Comparison of ENCODE assay signal across 26 cellular contexts in genomic region chr2:240529344-240529999, GRCh38. TPM values are rescaled to one million over a fixed set of nuclear protein-coding genes. Genes with fewer than 3 reads are reported as not detected.
DNase-seq lines count a peak whose midpoint lies in the region; ATAC-seq and TF ChIP-seq lines count a peak whose summit lies in the region.
"Had no signal": no experiment of that assay in that cellular context is flagged by ENCODE, and none has a peak within 500 bp of the region (broad histone marks: within the 10 kb centered on the region; RNA-seq: fewer than 3 reads in every experiment).

No MANE protein-coding gene starts in this region.

- H3K27ac Mint-ChIP-seq in activated CD8-positive, alpha-beta T cell treated with anti-CD3 and anti-CD28 coated beads, Interleukin-2, amount 10 ng/mL, durations not matched to agents 7 days and 5 days: no peak overlapping the region
- H3K27ac Mint-ChIP-seq in activated CD8-positive, alpha-beta T cell treated with anti-CD3 and anti-CD28 coated beads for 36 hours: no peak overlapping the region
- peak overlapping the region; percentile 49 for H3K27ac Mint-ChIP-seq in central memory CD8-positive, alpha-beta T cell (ENCODE audit: low read depth)
- H3K27ac Mint-ChIP-seq: GM23338 had no signal

- peaks cover 34% of the 10 kb centered on the region for H3K9me3 Mint-ChIP-seq in activated CD8-positive, alpha-beta T cell treated with anti-CD3 and anti-CD28 coated beads, Interleukin-2, amount 10 ng/mL, durations not matched to agents 7 days and 5 days (ENCODE audit: insufficient read depth)
- peaks cover 34% of the 10 kb centered on the region for H3K9me3 Mint-ChIP-seq in activated CD8-positive, alpha-beta T cell treated with anti-CD3 and anti-CD28 coated beads for 36 hours
- H3K9me3 Mint-ChIP-seq in central memory CD8-positive, alpha-beta T cell: peaks cover 10% of the 10 kb centered on the region

- H3K36me3 Mint-ChIP-seq in activated CD8-positive, alpha-beta T cell treated with anti-CD3 and anti-CD28 coated beads, Interleukin-2, amount 10 ng/mL, durations not matched to agents 7 days and 5 days (ENCODE audit: low read depth): peaks cover 89% of the 10 kb centered on the region
- H3K36me3 Mint-ChIP-seq in activated CD8-positive, alpha-beta T cell treated with anti-CD3 and anti-CD28 coated beads for 36 hours (ENCODE audit: low read depth): peaks cover 90% of the 10 kb centered on the region
- peaks cover 9% of the 10 kb centered on the region for H3K36me3 Mint-ChIP-seq in central memory CD8-positive, alpha-beta T cell (ENCODE audit: insufficient read depth)

- H3K27ac ChIP-seq in dorsolateral prefrontal cortex: no peak overlapping the region
- H3K27ac ChIP-seq: 22Rv1; BLaER1 treated with 17β-estradiol and CSF1 and Interleukin-3, amounts not matched to agents 10 nM and 100 nM had no signal

- peak; percentile 12 for DNase-seq in activated CD8-positive, alpha-beta T cell treated with anti-CD3 and anti-CD28 coated beads, Interleukin-2, amount 10 ng/mL, durations not matched to agents 7 days and 5 days
- no peak for DNase-seq in activated CD8-positive, alpha-beta T cell treated with anti-CD3 and anti-CD28 coated beads for 36 hours
- DNase-seq in central memory CD8-positive, alpha-beta T cell (ENCODE audit: low spot score in 2 of 2): peak in 1 of 2 donors; percentile 4
- peak; percentile 3 to 70 for DNase-seq in lower leg skin (ENCODE audit: low spot score in 2 of 2)
- peak; percentile 39 for DNase-seq in sciatic nerve (ENCODE audit: low spot score)
- no peak for DNase-seq in dorsolateral prefrontal cortex
- no peak for DNase-seq in GM10266 (ENCODE audit: extremely low spot score)
- no peak for DNase-seq in activated CD4-positive, CD25-positive, alpha-beta regulatory T cell treated with anti-CD3 and anti-CD28 coated beads, Interleukin-2, amount 50 U/mL, for 72 hours
- DNase-seq: ACHN; Caco-2; CD4-positive, alpha-beta memory T cell; DMS 273 treated with DMSO at 0.1 percent for 48 hours; DMS79 treated with DMSO at 0.1 percent for 48 hours; KG1; NCI-H1092 treated with DMSO at 0.1 percent for 48 hours; NCI-H1436 treated with DMSO at 0.1 percent for 48 hours; NCI-H1930; NCI-H2227 treated with DMSO at 0.1 percent for 48 hours; NCI-H524 treated with DMSO at 0.1 percent for 48 hours; NCI-H82 had no signal

- no peak overlapping the region for H3K4me3 ChIP-seq in lower leg skin (ENCODE audit: low read depth, poor library complexity, severe bottlenecking)
- H3K4me3 ChIP-seq in dorsolateral prefrontal cortex: no peak overlapping the region
- H3K4me3 ChIP-seq: BLaER1 treated with 17β-estradiol and CSF1 and Interleukin-3, amounts not matched to agents 10 nM and 100 nM; GM12878; GM23338 had no signal

- TF ChIP-seq CTCF in activated CD8-positive, alpha-beta T cell treated with anti-CD3 and anti-CD28 coated beads for 36 hours (IDR thresholded peaks at IDR 0.05): no peak
- TF ChIP-seq CTCF in lower leg skin (IDR thresholded peaks at IDR 0.05): no peak
- TF ChIP-seq CTCF in dorsolateral prefrontal cortex (IDR thresholded peaks at IDR 0.05 in 54 of 56, conservative IDR thresholded peaks at IDR 0.05 in 2 of 56; ENCODE audit: low read depth in 1 of 56, partially characterized antibody in 56 of 56): no peak
- TF ChIP-seq CTCF in GM10266 (IDR thresholded peaks at IDR 0.05; ENCODE audit: control insufficient read depth, insufficient read depth, low read depth, missing control alignments): no peak

- no peak for TF ChIP-seq POLR2A in lower leg skin (IDR thresholded peaks at IDR 0.05)

- H3K27me3 Mint-ChIP-seq in activated CD8-positive, alpha-beta T cell treated with anti-CD3 and anti-CD28 coated beads, Interleukin-2, amount 10 ng/mL, durations not matched to agents 7 days and 5 days (ENCODE audit: low read depth): no peaks in the 10 kb centered on the region
- no peaks in the 10 kb centered on the region for H3K27me3 Mint-ChIP-seq in activated CD8-positive, alpha-beta T cell treated with anti-CD3 and anti-CD28 coated beads for 36 hours
- H3K27me3 Mint-ChIP-seq in central memory CD8-positive, alpha-beta T cell: no peaks in the 10 kb centered on the region
- H3K27me3 Mint-ChIP-seq: CD4-positive, alpha-beta memory T cell had no signal

- CTCF ChIA-PET in activated CD8-positive, alpha-beta T cell treated with anti-CD3 and anti-CD28 coated beads, Interleukin-2, amount 10 ng/mL, durations not matched to agents 7 days and 5 days (lab: Charles Lee): interaction anchor here (1.2 kb wide), 1 partner anchor 15 kb away, joined by 7 read pairs; no protein-coding TSS in a partner anchor
- CTCF ChIA-PET in activated CD8-positive, alpha-beta T cell treated with anti-CD3 and anti-CD28 coated beads for 36 hours (lab: Charles Lee): interaction anchor here (2.2 kb wide), 1 partner anchor 16 kb away, joined by 8 read pairs; no protein-coding TSS in a partner anchor

- no peaks in the 10 kb centered on the region for H3K27me3 ChIP-seq in dorsolateral prefrontal cortex
- H3K27me3 ChIP-seq: BLaER1 treated with 17β-estradiol and CSF1 and Interleukin-3, amounts not matched to agents 10 nM and 100 nM had no signal

- WGBS in lower leg skin, 2 donors: 87 to 95% methylated on average over 16 of the region's 16 CpGs

- intact Hi-C loops in activated CD8-positive, alpha-beta T cell treated with anti-CD3 and anti-CD28 coated beads for 36 hours (cut with micrococcal nuclease): no loop called here
- intact Hi-C loops in lower leg skin (cut with DNase I; ENCODE audit: low total_unique reads): no loop called here
- intact Hi-C loops in sciatic nerve (cut with DNase I): no loop called here
- intact Hi-C loops in dorsolateral prefrontal cortex (cut with DNase I): no loop called here

- POLR2A ChIA-PET in activated CD8-positive, alpha-beta T cell treated with anti-CD3 and anti-CD28 coated beads, Interleukin-2, amount 10 ng/mL, durations not matched to agents 7 days and 5 days (lab: Charles Lee): no interaction called here
- POLR2A ChIA-PET in activated CD8-positive, alpha-beta T cell treated with anti-CD3 and anti-CD28 coated beads for 36 hours (lab: Charles Lee): no interaction called here

- no peak for ATAC-seq in activated CD8-positive, alpha-beta T cell treated with anti-CD3 and anti-CD28 coated beads, Interleukin-2, amount 10 ng/mL, durations not matched to agents 7 days and 5 days
- ATAC-seq in activated CD8-positive, alpha-beta T cell treated with anti-CD3 and anti-CD28 coated beads for 36 hours: no peak
- ATAC-seq in central memory CD8-positive, alpha-beta T cell (replicated peaks; ENCODE audit: extremely low read depth, poor library complexity, severe bottlenecking): no peak
- ATAC-seq in sciatic nerve: no peak
- ATAC-seq: GM12878, GM23338, HCT116, Panc1 had no signal

- no peaks in the 10 kb centered on the region for H3K4me1 Mint-ChIP-seq in activated CD8-positive, alpha-beta T cell treated with anti-CD3 and anti-CD28 coated beads, Interleukin-2, amount 10 ng/mL, durations not matched to agents 7 days and 5 days (ENCODE audit: low read depth)
- H3K4me1 Mint-ChIP-seq in activated CD8-positive, alpha-beta T cell treated with anti-CD3 and anti-CD28 coated beads for 36 hours (ENCODE audit: low read depth): no peaks in the 10 kb centered on the region
- H3K4me1 Mint-ChIP-seq in central memory CD8-positive, alpha-beta T cell: peaks cover 12% of the 10 kb centered on the region
- H3K4me1 Mint-ChIP-seq: GM23338 had no signal

- H3K4me3 Mint-ChIP-seq in activated CD8-positive, alpha-beta T cell treated with anti-CD3 and anti-CD28 coated beads, Interleukin-2, amount 10 ng/mL, durations not matched to agents 7 days and 5 days: no peak overlapping the region
- H3K4me3 Mint-ChIP-seq in activated CD8-positive, alpha-beta T cell treated with anti-CD3 and anti-CD28 coated beads for 36 hours: no peak overlapping the region
- H3K4me3 Mint-ChIP-seq in central memory CD8-positive, alpha-beta T cell: no peak overlapping the region
- H3K4me3 Mint-ChIP-seq: CD4-positive, alpha-beta memory T cell; GM23338 had no signal

RNA-seq across cellular contexts. Expression of gene ANKMY1, which starts 28.3 kb away (rescaled TPM):
- total RNA-seq in activated CD8-positive, alpha-beta T cell treated with anti-CD3 and anti-CD28 coated beads, Interleukin-2, amount 10 ng/mL, durations not matched to agents 7 days and 5 days: 10 to 100 TPM; 27.9 to 33.3 TPM
- 10 to 100 TPM; 14.5 to 18.6 TPM for total RNA-seq in activated CD8-positive, alpha-beta T cell treated with anti-CD3 and anti-CD28 coated beads for 36 hours
- 10 to 100 TPM; 18.0 to 22.7 (median 21.1) TPM for total RNA-seq in lower leg skin
- total RNA-seq in sciatic nerve: 30.7 TPM
- 10 to 100 TPM; 14.0 to 42.7 (median 25.5) TPM for total RNA-seq in dorsolateral prefrontal cortex

RNA-seq across cellular contexts. Expression of gene DUSP28, which starts 30.7 kb away (rescaled TPM):
- 1 to 10 TPM; 6.8 to 8.1 TPM for total RNA-seq in activated CD8-positive, alpha-beta T cell treated with anti-CD3 and anti-CD28 coated beads, Interleukin-2, amount 10 ng/mL, durations not matched to agents 7 days and 5 days
- total RNA-seq in activated CD8-positive, alpha-beta T cell treated with anti-CD3 and anti-CD28 coated beads for 36 hours: 1 to 10 TPM; 4.5 to 6.2 TPM
- 1 to 10 TPM; 5.5 to 8.1 (median 7.4) TPM for total RNA-seq in lower leg skin
- 4.5 TPM for total RNA-seq in sciatic nerve
- total RNA-seq in dorsolateral prefrontal cortex: 10 to 100 TPM in 56 of 120 experiments, 1 to 10 TPM in 64; 5.5 to 19.0 (median 9.5) TPM

RNA-seq across cellular contexts. Expression of gene RNPEPL1, which starts 38.8 kb away (rescaled TPM):
- total RNA-seq in activated CD8-positive, alpha-beta T cell treated with anti-CD3 and anti-CD28 coated beads, Interleukin-2, amount 10 ng/mL, durations not matched to agents 7 days and 5 days: 100 to 1,000 TPM; 110 to 113 TPM
- 10 to 100 TPM; 39.1 to 40.5 TPM for total RNA-seq in activated CD8-positive, alpha-beta T cell treated with anti-CD3 and anti-CD28 coated beads for 36 hours
- 10 to 100 TPM; 76.1 to 99.9 (median 78.6) TPM for total RNA-seq in lower leg skin
- 38.8 TPM for total RNA-seq in sciatic nerve
- 10 to 100 TPM; 16.7 to 49.1 (median 26.4) TPM for total RNA-seq in dorsolateral prefrontal cortex

RNA-seq across cellular contexts. Expression of gene CAPN10, which starts 57.1 kb away (rescaled TPM):
- total RNA-seq in activated CD8-positive, alpha-beta T cell treated with anti-CD3 and anti-CD28 coated beads, Interleukin-2, amount 10 ng/mL, durations not matched to agents 7 days and 5 days: 10 to 100 TPM; 53.0 to 61.2 TPM
- 10 to 100 TPM; 26.8 to 29.1 TPM for total RNA-seq in activated CD8-positive, alpha-beta T cell treated with anti-CD3 and anti-CD28 coated beads for 36 hours
- total RNA-seq in lower leg skin (10 to 100 TPM; 25.6 to 38.0 (median 28.4) TPM), sciatic nerve (37.2 TPM), dorsolateral prefrontal cortex (10 to 100 TPM; 25.6 to 70.0 (median 40.7) TPM)

Comparison
In these comparisons a context has a peak if more than half of its experiments do, and no peak if none do; other contexts are left out.
1. DNase-seq: peak in activated CD8-positive, alpha-beta T cell treated with anti-CD3 and anti-CD28 coated beads, Interleukin-2, amount 10 ng/mL, durations not matched to agents 7 days and 5 days (single experiment), lower leg skin (2 of 2) and sciatic nerve (single experiment); none in activated CD8-positive, alpha-beta T cell treated with anti-CD3 and anti-CD28 coated beads for 36 hours (single experiment), dorsolateral prefrontal cortex (0 of 10), GM10266 (single experiment) and activated CD4-positive, CD25-positive, alpha-beta regulatory T cell treated with anti-CD3 and anti-CD28 coated beads, Interleukin-2, amount 50 U/mL, for 72 hours (single experiment).